11 cellular contexts compared by ENCODE assay signal in the genomic region with DNA sequence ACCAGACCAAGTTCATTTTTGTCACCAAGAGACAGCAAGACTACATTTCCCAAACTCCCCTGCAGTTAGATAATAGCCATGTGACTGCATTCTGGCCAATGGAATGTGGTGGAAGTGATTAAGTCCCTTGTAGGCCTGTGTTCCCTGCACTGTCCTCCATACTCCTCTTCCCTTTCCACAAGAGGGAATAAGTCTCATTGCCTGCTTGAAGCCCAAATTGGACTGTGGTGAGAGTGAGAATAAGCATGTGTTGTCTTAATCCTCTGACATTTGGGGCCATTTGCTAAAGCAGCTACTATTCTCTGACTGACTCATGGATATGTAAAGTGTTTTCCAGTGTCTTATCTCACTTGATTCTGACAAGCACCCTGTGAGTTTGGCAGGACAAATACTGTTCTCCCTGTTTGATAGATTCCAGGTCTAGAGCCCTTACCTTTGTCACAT. TPM values are rescaled to one million over a fixed set of nuclear protein-coding genes. Genes with fewer than 3 reads are reported as not detected.
DNase-seq lines count a peak whose midpoint lies in the region; TF ChIP-seq lines count a peak whose summit lies in the region.
"Had no signal": no experiment of that assay in that cellular context is flagged by ENCODE, and none has a peak within 500 bp of the region (broad histone marks: within the 10 kb centered on the region; RNA-seq: fewer than 3 reads in every experiment).

No MANE protein-coding gene starts in this region.

- H3K4me1 ChIP-seq in breast epithelium = no peaks in the 10 kb centered on the region
- H3K4me1 ChIP-seq: HAP-1 had no signal

- TF ChIP-seq CTCF in MCF 10A (IDR thresholded peaks at IDR 0.05; ENCODE audit: unreplicated experiment) (no peak), breast epithelium (IDR thresholded peaks at IDR 0.05) (no peak), WERI-Rb-1 (IDR thresholded peaks at IDR 0.05; ENCODE audit: low read depth, low read length) (no peak)

- no peaks in the 10 kb centered on the region for H3K36me3 Mint-ChIP-seq in MCF 10A (ENCODE audit: insufficient read depth, unreplicated experiment)

- no peaks in the 10 kb centered on the region for H3K27me3 Mint-ChIP-seq in MCF 10A (ENCODE audit: insufficient read depth, unreplicated experiment)

- H3K36me3 ChIP-seq in breast epithelium = no peaks in the 10 kb centered on the region
- no peaks in the 10 kb centered on the region for H3K36me3 ChIP-seq in WERI-Rb-1
- H3K36me3 ChIP-seq: HAP-1 had no signal

- no TSS peak for BruUV-seq in MCF 10A (replicated peaks; lab: Mats Ljungman, UMichigan)

- POLR2A ChIA-PET in MCF 10A (lab: Yijun Ruan, JAX) = interaction anchor here (0.6 kb wide), 1 partner anchor 56 kb away, joined by 3 read pairs; no protein-coding TSS in a partner anchor

- H3K27ac Mint-ChIP-seq in MCF 10A (ENCODE audit: low read depth, unreplicated experiment) = no peak overlapping the region
- H3K27ac Mint-ChIP-seq: CD4-positive, alpha-beta memory T cell had no signal

- H3K9me3 Mint-ChIP-seq in MCF 10A (ENCODE audit: unreplicated experiment) = no peaks in the 10 kb centered on the region

- intact Hi-C loops in MCF 10A (cut with micrococcal nuclease) = no loop called here
- intact Hi-C loops in breast epithelium (cut with DNase I; ENCODE audit: low total_unique reads) = no loop called here

- H3K4me3 ChIP-seq in breast epithelium (no peak overlapping the region), WERI-Rb-1 (ENCODE audit: low read depth, low read length) (no peak overlapping the region)
- H3K4me3 ChIP-seq: HAP-1 had no signal

- no peaks in the 10 kb centered on the region for H3K9me3 ChIP-seq in breast epithelium
- H3K9me3 ChIP-seq in WERI-Rb-1 (ENCODE audit: severe bottlenecking) = no peaks in the 10 kb centered on the region
- H3K9me3 ChIP-seq: HAP-1 had no signal

- no peak overlapping the region for H3K4me3 Mint-ChIP-seq in MCF 10A (ENCODE audit: unreplicated experiment)
- H3K4me3 Mint-ChIP-seq: CD4-positive, alpha-beta memory T cell had no signal

- TF ChIP-seq POLR2A in breast epithelium (IDR thresholded peaks at IDR 0.05) = no peak

- H3K4me1 Mint-ChIP-seq in MCF 10A (ENCODE audit: insufficient read depth, unreplicated experiment) = no peaks in the 10 kb centered on the region
- H3K4me1 Mint-ChIP-seq: CD4-positive, alpha-beta memory T cell had no signal

- H3K27ac ChIP-seq in breast epithelium (no peak overlapping the region), WERI-Rb-1 (no peak overlapping the region)

- H3K27me3 ChIP-seq in breast epithelium = no peaks in the 10 kb centered on the region
- H3K27me3 ChIP-seq in WERI-Rb-1 (ENCODE audit: insufficient read depth, low read depth, severe bottlenecking) = no peaks in the 10 kb centered on the region

- CTCF ChIA-PET in MCF 10A (lab: Yijun Ruan, JAX) = no interaction called here

- DNase-seq in MCF 10A (ENCODE audit: unreplicated experiment) (peak; percentile 31), breast epithelium (ENCODE audit: low spot score in 2 of 2) (no peak), WERI-Rb-1 (peak; percentile 42), iPS DF 19.7 (ENCODE audit: low read depth, low spot score) (peak; percentile 73), KG1 (lab: John Stamatoyannopoulos, UW) (no peak), RPMI8226 (no peak), ureter (ENCODE audit: low spot score) (no peak)
- no peak for DNase-seq in activated T-cell treated with anti-CD3 and anti-CD28 coated beads, Interleukin-2, amount 50 U/mL, for 1 hour
- DNase-seq: CD4-positive, alpha-beta memory T cell; NCI-H446 treated with DMSO at 0.1 percent for 48 hours had no signal

RNA-seq across cellular contexts. Expression of a gene that starts 20.7 kb away (rescaled TPM):
- total RNA-seq in MCF 10A (2022) (not detected in 2 replicates), breast epithelium (1 to 10 TPM in 2 of 3 donors, under 1 TPM in 1; under 0.01 to 2.9 (median 2.5) TPM), ureter (1.7 TPM)

RNA-seq across cellular contexts. Expression of a gene that starts 47.6 kb away (rescaled TPM):
- total RNA-seq in MCF 10A (2022) (not detected in 2 replicates), breast epithelium (under 1 TPM; 0.48 to 0.98 (median 0.59) TPM), ureter (4.1 TPM)
- total RNA-seq: CD4-positive, alpha-beta memory T cell had no signal

Comparison
In these comparisons a context has a peak if more than half of its experiments do, and no peak if none do; other contexts are left out.
1. DNase-seq: peak in MCF 10A (single experiment), WERI-Rb-1 (single experiment) and iPS DF 19.7 (single experiment); none in breast epithelium (0 of 2), KG1 (single experiment), RPMI8226 (single experiment), ureter (single experiment) and activated T-cell treated with anti-CD3 and anti-CD28 coated beads, Interleukin-2, amount 50 U/mL, for 1 hour (single experiment).